Comparison of ENCODE assay signal across 25 cellular contexts in the genomic region with DNA sequence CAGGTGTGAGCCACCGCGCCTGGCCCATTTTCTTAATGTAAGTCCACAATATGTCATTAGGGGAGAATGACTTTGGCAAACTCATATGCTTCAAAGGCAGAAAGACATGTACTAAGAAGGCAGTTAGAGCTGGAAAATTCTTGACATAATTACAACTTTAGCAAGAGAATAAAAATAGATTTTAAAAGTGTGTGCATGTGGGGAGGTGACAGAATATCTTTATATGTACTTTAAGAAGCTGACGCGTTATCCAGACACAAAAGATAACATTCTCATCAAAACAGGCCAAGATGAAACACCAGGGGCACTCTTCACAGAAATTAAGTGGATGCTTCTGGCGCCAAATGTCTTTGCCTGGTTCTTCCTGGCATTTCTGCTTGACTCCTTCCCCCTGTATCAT. TPM values are rescaled to one million over a fixed set of nuclear protein-coding genes. Genes with fewer than 3 reads are reported as not detected.
DNase-seq lines count a peak whose midpoint lies in the region; ATAC-seq and TF ChIP-seq lines count a peak whose summit lies in the region.
"Had no signal": no experiment of that assay in that cellular context is flagged by ENCODE, and none has a peak within 500 bp of the region (broad histone marks: within the 10 kb centered on the region; RNA-seq: fewer than 3 reads in every experiment).

No MANE protein-coding gene starts in this region.

- no peaks in the 10 kb centered on the region for H3K4me1 Mint-ChIP-seq in endothelial cell (ENCODE audit: unreplicated experiment)

- TF ChIP-seq POLR2A in esophagus muscularis mucosa (IDR thresholded peaks at IDR 0.05; ENCODE audit: low read depth) (no peak), stomach (IDR thresholded peaks at IDR 0.05) (no peak)

- ATAC-seq in HG03097 (IDR thresholded peaks at IDR 0.05; ENCODE audit: low FRiP score, unreplicated experiment) (no peak), GM18517 (IDR thresholded peaks at IDR 0.05; ENCODE audit: unreplicated experiment) (no peak), HG02610 (IDR thresholded peaks at IDR 0.05; ENCODE audit: unreplicated experiment) (no peak)
- ATAC-seq: A549, GM23338, PC-3 had no signal

- H3K36me3 ChIP-seq in esophagus muscularis mucosa, result peaks cover 0 to 18% (median 3%) of the 10 kb centered on the region in 4 donors
- H3K36me3 ChIP-seq in muscle layer of duodenum (ENCODE audit: control insufficient read depth in 1 of 2, insufficient read depth in 2 of 2, low read length in 2 of 2), result no peaks in the 10 kb centered on the region
- H3K36me3 ChIP-seq in stomach, result peaks cover 0 to 10% (median 0%) of the 10 kb centered on the region in 4 donors

- H3K27me3 ChIP-seq in esophagus muscularis mucosa (no peaks in the 10 kb centered on the region), muscle layer of duodenum (ENCODE audit: low read depth, low read length) (no peaks in the 10 kb centered on the region), stomach (no peaks in the 10 kb centered on the region)

- H3K4me3 Mint-ChIP-seq in endothelial cell (ENCODE audit: unreplicated experiment), result no peak overlapping the region
- H3K4me3 Mint-ChIP-seq: CD4-positive, alpha-beta T cell; GM23338 had no signal

- 51% methylated on average over 5 of the region's 5 CpGs for WGBS in esophagus muscularis mucosa
- WGBS in stomach, 5 donors, result 83 to 97% (median 87%) methylated on average over 5 of the region's 5 CpGs

- H3K27ac Mint-ChIP-seq in endothelial cell (ENCODE audit: unreplicated experiment), result no peak overlapping the region
- H3K27ac Mint-ChIP-seq: CD4-positive, alpha-beta T cell; GM23338 had no signal

- TF ChIP-seq EP300 in esophagus muscularis mucosa (IDR thresholded peaks at IDR 0.05), result no peak
- TF ChIP-seq EP300 in stomach (IDR thresholded peaks at IDR 0.05), result no peak

- H3K9me3 ChIP-seq in esophagus muscularis mucosa (no peaks in the 10 kb centered on the region), muscle layer of duodenum (ENCODE audit: control insufficient read depth in 1 of 2, low read length in 2 of 2) (no peaks in the 10 kb centered on the region), stomach (no peaks in the 10 kb centered on the region)
- H3K9me3 ChIP-seq: A549, Caco-2 had no signal

- no peaks in the 10 kb centered on the region for H3K9me3 Mint-ChIP-seq in endothelial cell (ENCODE audit: unreplicated experiment)
- H3K9me3 Mint-ChIP-seq: CD4-positive, alpha-beta T cell; GM23338 had no signal

- peaks cover 36 to 89% (median 75%) of the 10 kb centered on the region in 4 donors for H3K4me1 ChIP-seq in esophagus muscularis mucosa
- H3K4me1 ChIP-seq in muscle layer of duodenum (ENCODE audit: control insufficient read depth in 1 of 2, insufficient read depth in 2 of 2, low read length in 2 of 2), result peaks cover 7 to 31% of the 10 kb centered on the region in 2 donors
- peaks cover 0 to 50% (median under 1%) of the 10 kb centered on the region in 4 donors for H3K4me1 ChIP-seq in stomach
- H3K4me1 ChIP-seq: A549, Caco-2 had no signal

- H3K4me3 ChIP-seq in esophagus muscularis mucosa (no peak overlapping the region), muscle layer of duodenum (ENCODE audit: low read depth in 1 of 2, low read length in 2 of 2) (no peak overlapping the region), stomach (no peak overlapping the region)
- H3K4me3 ChIP-seq: A549, GM23338 had no signal

- intact Hi-C loops in esophagus muscularis mucosa (cut with DNase I) (no loop called here), stomach (cut with DNase I; ENCODE audit: low total_unique reads) (no loop called here)

- DNase-seq in NCI-H2227 (lab: John Stamatoyannopoulos, UW; ENCODE audit: unreplicated experiment) (peak; percentile 68), esophagus muscularis mucosa (ENCODE audit: extremely low spot score) (no peak), stomach (no peak), endothelial cell (ENCODE audit: low spot score) (no peak)
- DNase-seq: Caco-2; CD4-positive, alpha-beta T cell; GDM1; HCEC 1CT; MM.1S; NCI-H1092; NCI-H146; NCI-H2029 treated with DMSO at 0.1 percent for 48 hours; NCI-H2171; NCI-H510A; NCI-H774; PC-3; RPMI8226 had no signal

- peak overlapping the region; percentile 79 to 91 (median 86) for H3K27ac ChIP-seq in esophagus muscularis mucosa (replicated peaks in 1 of 4)
- H3K27ac ChIP-seq in muscle layer of duodenum (ENCODE audit: low read length), result peak overlapping the region; percentile 92
- H3K27ac ChIP-seq in stomach, result peak overlapping the region in 3 of 5 donors; percentile 22 to 78 (median 56)
- H3K27ac ChIP-seq: A549 had no signal

- no peaks in the 10 kb centered on the region for H3K27me3 Mint-ChIP-seq in endothelial cell (ENCODE audit: unreplicated experiment)

- peaks cover 14% of the 10 kb centered on the region for H3K36me3 Mint-ChIP-seq in endothelial cell (ENCODE audit: low read depth, unreplicated experiment)

- TF ChIP-seq CTCF in esophagus muscularis mucosa (IDR thresholded peaks at IDR 0.05) (peak in 1 of 3 experiments; percentile 8), stomach (IDR thresholded peaks at IDR 0.05) (no peak), endothelial cell (IDR thresholded peaks at IDR 0.05; ENCODE audit: unreplicated experiment) (no peak)

RNA-seq across cellular contexts. Expression of a gene that starts 28.2 kb away (rescaled TPM):
- total RNA-seq in esophagus muscularis mucosa (10 to 100 TPM; 26.5 to 61.9 (median 37.4) TPM), stomach (10 to 100 TPM in 4 of 5 donors, 1 to 10 TPM in 1; 9.7 to 53.1 (median 35.6) TPM), endothelial cell (ENCODE audit: unreplicated experiment) (36.5 TPM)
- 1 to 10 TPM in 1 of 3 donors, under 1 TPM in 2; 0.31 to 3.5 (median 0.62) TPM for polyA plus RNA-seq in stomach
- total RNA-seq: CD4-positive, alpha-beta T cell had no signal

RNA-seq across cellular contexts. Expression of a gene that starts 43.1 kb away (rescaled TPM):
- under 1 TPM; under 0.01 to 0.98 (median 0.64) TPM for total RNA-seq in esophagus muscularis mucosa
- total RNA-seq in stomach, result 10 to 100 TPM in 1 of 5 donors, 1 to 10 TPM in 1, under 1 TPM in 1, not detected in 2; 0.73 to 57.6 (median 1.7) TPM
- under 1 TPM in 2 of 3 donors, not detected in 1; 0.19 to 0.35 TPM for polyA plus RNA-seq in stomach
- total RNA-seq in endothelial cell (ENCODE audit: unreplicated experiment), result 0.62 TPM

RNA-seq across cellular contexts. Expression of a gene that starts 45.8 kb away (rescaled TPM):
- 1 to 10 TPM; 3.3 to 7.4 (median 4.9) TPM for total RNA-seq in esophagus muscularis mucosa
- total RNA-seq in stomach, result under 1 TPM in 1 of 5 donors, not detected in 4; 0.92 TPM
- polyA plus RNA-seq in stomach, result 1 to 10 TPM; 2.1 to 5.4 (median 2.4) TPM
- total RNA-seq in endothelial cell (ENCODE audit: unreplicated experiment), result not detected
- total RNA-seq: Caco-2; CD4-positive, alpha-beta T cell; GM23338; LHCN-M2; PC-3 had no signal
- polyA plus RNA-seq: A549, BJ, GM23338 had no signal
